21 cellular contexts compared by ENCODE assay signal in the genomic region with DNA sequence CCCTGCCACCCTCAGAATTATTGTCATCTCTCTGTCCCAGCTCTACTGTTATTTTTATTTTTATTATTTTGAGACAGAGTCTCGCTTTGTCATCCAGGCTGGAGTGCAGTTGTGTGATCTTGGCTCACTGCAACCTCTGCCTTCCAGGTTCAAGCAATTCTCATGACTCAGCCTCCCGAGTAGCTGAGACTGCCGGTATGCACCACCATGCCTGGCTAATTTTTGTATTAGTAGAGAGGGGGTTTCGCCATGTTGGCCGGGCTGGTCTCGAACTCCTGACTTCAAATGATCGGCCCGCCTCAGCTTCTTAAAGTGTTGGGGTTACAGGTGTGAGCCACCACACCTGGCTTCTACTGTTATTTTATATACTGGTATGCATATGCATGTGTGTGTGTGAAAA. TPM values are rescaled to one million over a fixed set of nuclear protein-coding genes. Genes with fewer than 3 reads are reported as not detected.
"Had no signal": no experiment of that assay in that cellular context is flagged by ENCODE, and none has a peak within 500 bp of the region (broad histone marks: within the 10 kb centered on the region; RNA-seq: fewer than 3 reads in every experiment).

No MANE protein-coding gene starts in this region.

- H3K27me3 Mint-ChIP-seq: activated CD4-positive, alpha-beta T cell treated with anti-CD3 and anti-CD28 coated beads for 36 hours; natural killer cell treated with Interleukin-12 subunit alpha and Interleukin-12 subunit beta and Interleukin-15 and Interleukin-18, amount 100 ng/mL, for 72 hours; stimulated activated naive CD8-positive, alpha-beta T cell treated with anti-CD3 and anti-CD28 coated beads, Interleukin-15, amount 100 ng/mL, for 72 hours had no signal

- H3K27ac Mint-ChIP-seq: activated CD4-positive, alpha-beta T cell treated with anti-CD3 and anti-CD28 coated beads for 36 hours; activated T-helper 1 cell treated with anti-CD3 and anti-CD28 coated beads, Interleukin-12 subunit alpha, Interleukin-12 subunit beta, Interleukin-2, Interleukin-4 antibody, amounts not matched to agents 30 ng/mL and 10 ng/mL and 1 ng/mL, durations not matched to agents 14 hours and 24 hours and 36 hours; endodermal cell; natural killer cell treated with Interleukin-12 subunit alpha and Interleukin-12 subunit beta and Interleukin-15 and Interleukin-18, amount 100 ng/mL, for 72 hours had no signal

- ATAC-seq: activated CD4-positive, alpha-beta T cell treated with anti-CD3 and anti-CD28 coated beads for 36 hours; activated CD8-positive, alpha-beta T cell treated with anti-CD3 and anti-CD28 coated beads, Interleukin-2, amount 10 ng/mL, durations not matched to agents 7 days and 5 days; body of pancreas; foreskin keratinocyte; natural killer cell treated with Interleukin-12 subunit alpha and Interleukin-12 subunit beta and Interleukin-15 and Interleukin-18, amount 100 ng/mL, for 72 hours; stimulated activated naive CD8-positive, alpha-beta T cell treated with anti-CD3 and anti-CD28 coated beads, Interleukin-15, amount 100 ng/mL, for 72 hours had no signal

- H3K4me1 ChIP-seq: body of pancreas, foreskin keratinocyte had no signal

- DNase-seq: activated CD4-positive, alpha-beta T cell treated with anti-CD3 and anti-CD28 coated beads for 36 hours; activated CD8-positive, alpha-beta memory T cell treated with anti-CD3 and anti-CD28 coated beads, Interleukin-2, amount 50 U/mL, for 48 hours; activated CD8-positive, alpha-beta T cell treated with anti-CD3 and anti-CD28 coated beads, Interleukin-2, amount 10 ng/mL, durations not matched to agents 7 days and 5 days; activated naive CD4-positive, alpha-beta T cell treated with anti-CD3 and anti-CD28 coated beads for 36 hours; dermis blood vessel endothelial cell; endodermal cell; foreskin keratinocyte; mammary epithelial cell; occipital lobe; sigmoid colon; stimulated activated CD4-positive, alpha-beta T cell treated with anti-CD3 and anti-CD28 coated beads, Interleukin-4, amount 100 ng/mL, for 1 hour; stimulated activated naive CD8-positive, alpha-beta T cell treated with anti-CD3 and anti-CD28 coated beads, Interleukin-15, amount 100 ng/mL, for 72 hours; T-helper 9 cell; thyroid gland had no signal

- H3K9me3 ChIP-seq: body of pancreas, psoas muscle, sigmoid colon, thyroid gland had no signal

- H3K4me3 Mint-ChIP-seq: activated CD4-positive, alpha-beta T cell treated with anti-CD3 and anti-CD28 coated beads for 36 hours; activated CD8-positive, alpha-beta T cell treated with anti-CD3 and anti-CD28 coated beads, Interleukin-2, amount 10 ng/mL, durations not matched to agents 7 days and 5 days; activated naive CD4-positive, alpha-beta T cell treated with anti-CD3 and anti-CD28 coated beads for 36 hours; activated T-helper 1 cell treated with anti-CD3 and anti-CD28 coated beads, Interleukin-12 subunit alpha, Interleukin-12 subunit beta, Interleukin-2, Interleukin-4 antibody, amounts not matched to agents 30 ng/mL and 10 ng/mL and 1 ng/mL, durations not matched to agents 14 hours and 24 hours and 36 hours; endodermal cell; natural killer cell treated with Interleukin-12 subunit alpha and Interleukin-12 subunit beta and Interleukin-15 and Interleukin-18, amount 100 ng/mL, for 72 hours; stimulated activated naive CD8-positive, alpha-beta T cell treated with anti-CD3 and anti-CD28 coated beads, Interleukin-15, amount 100 ng/mL, for 72 hours had no signal

- H3K4me3 ChIP-seq: body of pancreas, psoas muscle, sigmoid colon, thyroid gland had no signal

- H3K9me3 Mint-ChIP-seq: activated naive CD4-positive, alpha-beta T cell treated with anti-CD3 and anti-CD28 coated beads for 36 hours; activated T-helper 1 cell treated with anti-CD3 and anti-CD28 coated beads, Interleukin-12 subunit alpha, Interleukin-12 subunit beta, Interleukin-2, Interleukin-4 antibody, amounts not matched to agents 30 ng/mL and 10 ng/mL and 1 ng/mL, durations not matched to agents 14 hours and 24 hours and 36 hours; endodermal cell; natural killer cell treated with Interleukin-12 subunit alpha and Interleukin-12 subunit beta and Interleukin-15 and Interleukin-18, amount 100 ng/mL, for 72 hours; stimulated activated naive CD8-positive, alpha-beta T cell treated with anti-CD3 and anti-CD28 coated beads, Interleukin-15, amount 100 ng/mL, for 72 hours had no signal

- H3K27ac ChIP-seq: body of pancreas, foreskin keratinocyte, sigmoid colon, thyroid gland had no signal

- H3K27me3 ChIP-seq: body of pancreas, foreskin keratinocyte, sigmoid colon, thyroid gland had no signal

- H3K4me1 Mint-ChIP-seq: activated CD4-positive, alpha-beta T cell treated with anti-CD3 and anti-CD28 coated beads for 36 hours; endodermal cell; stimulated activated naive CD8-positive, alpha-beta T cell treated with anti-CD3 and anti-CD28 coated beads, Interleukin-15, amount 100 ng/mL, for 72 hours had no signal

RNA-seq across cellular contexts. Expression of gene CALHM1, which starts 17.5 kb away (rescaled TPM):
- total RNA-seq: activated CD4-positive, alpha-beta T cell treated with anti-CD3 and anti-CD28 coated beads for 36 hours; activated naive CD4-positive, alpha-beta T cell treated with anti-CD3 and anti-CD28 coated beads for 36 hours; activated T-helper 1 cell treated with anti-CD3 and anti-CD28 coated beads, Interleukin-12 subunit alpha, Interleukin-12 subunit beta, Interleukin-2, Interleukin-4 antibody, amounts not matched to agents 30 ng/mL and 10 ng/mL and 1 ng/mL, durations not matched to agents 14 hours and 24 hours and 36 hours; body of pancreas; dermis blood vessel endothelial cell; endodermal cell; foreskin keratinocyte; mammary epithelial cell; mucosa of gallbladder; natural killer cell treated with Interleukin-12 subunit alpha and Interleukin-12 subunit beta and Interleukin-15 and Interleukin-18, amount 100 ng/mL, for 72 hours; occipital lobe; psoas muscle; sigmoid colon; thyroid gland had no signal
- polyA plus RNA-seq: adipose tissue, esophagus, foreskin keratinocyte, mammary epithelial cell, psoas muscle had no signal

RNA-seq across cellular contexts. Expression of gene CALHM3, which starts 37.8 kb away (rescaled TPM):
- total RNA-seq: activated CD4-positive, alpha-beta T cell treated with anti-CD3 and anti-CD28 coated beads for 36 hours; activated naive CD4-positive, alpha-beta T cell treated with anti-CD3 and anti-CD28 coated beads for 36 hours; activated T-helper 1 cell treated with anti-CD3 and anti-CD28 coated beads, Interleukin-12 subunit alpha, Interleukin-12 subunit beta, Interleukin-2, Interleukin-4 antibody, amounts not matched to agents 30 ng/mL and 10 ng/mL and 1 ng/mL, durations not matched to agents 14 hours and 24 hours and 36 hours; dermis blood vessel endothelial cell; endodermal cell; foreskin keratinocyte; mammary epithelial cell; mucosa of gallbladder; natural killer cell treated with Interleukin-12 subunit alpha and Interleukin-12 subunit beta and Interleukin-15 and Interleukin-18, amount 100 ng/mL, for 72 hours; occipital lobe; psoas muscle; sigmoid colon; thyroid gland had no signal
- polyA plus RNA-seq: esophagus, foreskin keratinocyte, mammary epithelial cell, psoas muscle, sigmoid colon had no signal
